In the genomic region with DNA sequence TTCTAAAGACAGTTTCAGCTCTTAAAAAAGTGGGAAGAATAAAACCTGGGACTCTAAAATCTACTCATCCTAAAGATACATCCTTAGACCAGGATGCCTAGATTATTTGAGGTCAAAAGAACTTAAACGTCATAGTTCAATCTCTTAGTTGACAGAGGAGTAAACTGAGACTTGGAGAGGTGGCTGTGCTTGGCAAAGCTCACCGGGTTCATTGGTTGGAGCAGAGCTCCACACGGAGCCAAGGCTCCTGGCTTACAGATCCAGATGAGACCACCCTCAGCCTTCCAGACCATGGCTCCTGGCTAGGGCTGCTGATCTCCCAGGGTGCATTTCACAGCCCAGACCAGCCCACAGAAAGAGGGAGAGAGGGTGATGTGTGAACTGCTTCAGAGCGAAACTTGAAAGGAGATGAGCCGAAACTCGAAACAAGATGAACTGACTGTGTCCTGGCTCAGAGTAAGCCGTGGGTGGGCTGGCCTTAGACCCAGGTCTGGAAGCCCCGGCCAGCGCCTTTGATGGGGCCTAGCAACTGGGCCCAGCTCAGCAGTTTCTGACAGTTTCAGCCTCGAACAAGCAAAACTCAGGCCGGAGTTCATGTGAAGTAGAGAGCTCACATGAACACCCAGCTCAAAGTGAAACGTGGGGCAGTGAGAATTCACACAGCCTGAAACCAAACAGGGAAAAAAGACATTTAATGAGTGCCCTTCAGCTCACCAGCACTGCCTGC, we compare ENCODE assay signal across 13 cellular contexts.
DNase-seq lines count a peak whose midpoint lies in the region; ATAC-seq and TF ChIP-seq lines count a peak whose summit lies in the region.
"Had no signal": no experiment of that assay in that cellular context is flagged by ENCODE, and none has a peak within 500 bp of the region (broad histone marks: within the 10 kb centered on the region; RNA-seq: fewer than 3 reads in every experiment).

No MANE protein-coding gene starts in this region.

- H3K79me2 ChIP-seq in KMS-11 (ENCODE audit: insufficient read depth, low read depth) = no peaks in the 10 kb centered on the region

- H3K9ac ChIP-seq in KMS-11 = peak overlapping the region; percentile 35; the same call in 1 of the 2 replicates

- peaks cover 77% of the 10 kb centered on the region for H3K4me1 ChIP-seq in KMS-11 (ENCODE audit: low read depth, poor library complexity, severe bottlenecking)
- H3K4me1 ChIP-seq: ascending aorta, psoas muscle had no signal

- TF ChIP-seq CTCF in GM10248 (IDR thresholded peaks at IDR 0.05; ENCODE audit: control extremely low read depth, extremely low read depth, low read depth, missing control alignments) (no peak), KMS-11 (conservative IDR thresholded peaks at IDR 0.05; ENCODE audit: low read depth, low read length) (no peak)

- H3K36me3 ChIP-seq in KMS-11 (ENCODE audit: insufficient read depth) = no peaks in the 10 kb centered on the region
- H3K36me3 ChIP-seq: ascending aorta had no signal

- no peaks in the 10 kb centered on the region for H4K20me1 ChIP-seq in KMS-11 (ENCODE audit: insufficient read depth)

- no peaks in the 10 kb centered on the region for H3K36me3 Mint-ChIP-seq in activated T-helper 17 cell treated with anti-CD3 and anti-CD28 coated beads, Interleukin-2, amount 50 U/mL, for 72 hours (ENCODE audit: low read depth)

- ATAC-seq in activated T-helper 17 cell treated with anti-CD3 and anti-CD28 coated beads, Interleukin-2, amount 50 U/mL, for 72 hours (replicated peaks) = peak; percentile 85
- ATAC-seq in Right ventricle myocardium superior (ENCODE audit: poor library complexity) = no peak
- ATAC-seq: psoas muscle had no signal

- H3K27me3 ChIP-seq in KMS-11 (ENCODE audit: insufficient read depth, low read depth) = no peaks in the 10 kb centered on the region
- H3K27me3 ChIP-seq: ascending aorta had no signal

- H3K27ac ChIP-seq in KMS-11 = peak overlapping the region; percentile 88
- H3K27ac ChIP-seq: ascending aorta, psoas muscle had no signal

- H3K4me1 Mint-ChIP-seq in activated T-helper 17 cell treated with anti-CD3 and anti-CD28 coated beads, Interleukin-2, amount 50 U/mL, for 72 hours = peaks cover 62% of the 10 kb centered on the region

- CTCF ChIA-PET in GM10248 (lab: Yijun Ruan, JAX) = interaction anchor here (1.0 kb wide), 1 partner anchor 101 kb away, joined by 3 read pairs; no protein-coding TSS in a partner anchor

- peak overlapping the region; percentile 68 for H3K4me3 Mint-ChIP-seq in activated T-helper 17 cell treated with anti-CD3 and anti-CD28 coated beads, Interleukin-2, amount 50 U/mL, for 72 hours

- peaks cover 9% of the 10 kb centered on the region for H3K9me3 Mint-ChIP-seq in activated T-helper 17 cell treated with anti-CD3 and anti-CD28 coated beads, Interleukin-2, amount 50 U/mL, for 72 hours

- peak overlapping the region; percentile 92 for H3K27ac Mint-ChIP-seq in activated T-helper 17 cell treated with anti-CD3 and anti-CD28 coated beads, Interleukin-2, amount 50 U/mL, for 72 hours

- peak overlapping the region; percentile 53 for H3K4me2 ChIP-seq in KMS-11

- H3K4me3 ChIP-seq in KMS-11 (IDR thresholded peaks at IDR 0.05; ENCODE audit: insufficient read depth, low read depth, low read length) = no peak overlapping the region
- H3K4me3 ChIP-seq: ascending aorta, psoas muscle had no signal

- POLR2A ChIA-PET in GM10248 (lab: Yijun Ruan, JAX) = no interaction called here

- DNase-seq in GM10248 (ENCODE audit: extremely low spot score) (peak; percentile 26), NCI-H2107 treated with DMSO at 0.1 percent for 48 hours (lab: John Stamatoyannopoulos, UW; ENCODE audit: unreplicated experiment) (no peak), NCI-H2081 (lab: John Stamatoyannopoulos, UW) (no peak), Right ventricle myocardium superior (no peak), SKM-1 treated with dmso at 0.1 percent for 144 hours (lab: John Stamatoyannopoulos, UW; ENCODE audit: unreplicated experiment) (no peak)
- peak; percentile 83 for DNase-seq in stimulated activated CD4-positive, alpha-beta T cell treated with anti-CD3 and anti-CD28 coated beads, Interleukin-15, amount 100 ng/mL, for 24 hours
- DNase-seq: AML-193, NCI-H1694, psoas muscle, T1000 had no signal

- H2AFZ ChIP-seq in KMS-11 (ENCODE audit: low read depth) = peak overlapping the region; percentile 39

- intact Hi-C loops in Right ventricle myocardium superior (cut with DNase I) = no loop called here

- H3K27me3 Mint-ChIP-seq in activated T-helper 17 cell treated with anti-CD3 and anti-CD28 coated beads, Interleukin-2, amount 50 U/mL, for 72 hours = no peaks in the 10 kb centered on the region

Comparison
In these comparisons a context has a peak if more than half of its experiments do, and no peak if none do; other contexts are left out.
1. DNase-seq: peak in GM10248 (single experiment) and stimulated activated CD4-positive, alpha-beta T cell treated with anti-CD3 and anti-CD28 coated beads, Interleukin-15, amount 100 ng/mL, for 24 hours (single experiment); none in NCI-H2107 treated with DMSO at 0.1 percent for 48 hours (single experiment), NCI-H2081 (0 of 2), Right ventricle myocardium superior (single experiment) and SKM-1 treated with dmso at 0.1 percent for 144 hours (single experiment).